ENCODE assay signal across 8 cellular contexts in genomic region chr20:33994624-33994913, GRCh38. TPM values are rescaled to one million over a fixed set of nuclear protein-coding genes. Genes with fewer than 3 reads are reported as not detected.
DNase-seq lines count a peak whose midpoint lies in the region; ATAC-seq lines count a peak whose summit lies in the region.

No MANE protein-coding gene starts in this region.

- H3K4me1 ChIP-seq in iPS-18a (ENCODE audit: control insufficient read depth, low read depth, low read length): peaks cover 18% of the 10 kb centered on the region

- H3K4me3 Mint-ChIP-seq in activated T-helper 17 cell treated with anti-CD3 and anti-CD28 coated beads, Interleukin-2, amount 50 U/mL, for 72 hours: peak overlapping the region; percentile 97
- peak overlapping the region; percentile 82 for H3K4me3 Mint-ChIP-seq in stimulated activated effector memory CD8-positive, alpha-beta T cell treated with anti-CD3 and anti-CD28 coated beads, Interleukin-12 subunit alpha, Interleukin-12 subunit beta, amount 100 ng/mL, for 72 hours

- no peak for ATAC-seq in activated T-helper 17 cell treated with anti-CD3 and anti-CD28 coated beads, Interleukin-2, amount 50 U/mL, for 72 hours (replicated peaks)
- ATAC-seq in stimulated activated effector memory CD8-positive, alpha-beta T cell treated with anti-CD3 and anti-CD28 coated beads, Interleukin-12 subunit alpha, Interleukin-12 subunit beta, amount 100 ng/mL, for 72 hours: no peak
- no peak for ATAC-seq in GM18517 (IDR thresholded peaks at IDR 0.05; ENCODE audit: unreplicated experiment)
- ATAC-seq in GM21390 (IDR thresholded peaks at IDR 0.05; ENCODE audit: unreplicated experiment): no peak

- peak overlapping the region; percentile 88 for H3K9ac ChIP-seq in iPS-18a (ENCODE audit: low read length)

- no peaks in the 10 kb centered on the region for H3K36me3 ChIP-seq in iPS-18a (ENCODE audit: control insufficient read depth, low read depth, low read length)

- H3K36me3 Mint-ChIP-seq in activated T-helper 17 cell treated with anti-CD3 and anti-CD28 coated beads, Interleukin-2, amount 50 U/mL, for 72 hours (ENCODE audit: low read depth): peaks cover 28% of the 10 kb centered on the region
- peaks cover 40% of the 10 kb centered on the region for H3K36me3 Mint-ChIP-seq in stimulated activated effector memory CD8-positive, alpha-beta T cell treated with anti-CD3 and anti-CD28 coated beads, Interleukin-12 subunit alpha, Interleukin-12 subunit beta, amount 100 ng/mL, for 72 hours

- peak overlapping the region; percentile 88 for H3K4me3 ChIP-seq in iPS-18a (ENCODE audit: low read length)

- peak; percentile 23 for DNase-seq in HS-27A (ENCODE audit: low read depth)
- DNase-seq in stimulated activated effector memory CD8-positive, alpha-beta T cell treated with anti-CD3 and anti-CD28 coated beads, Interleukin-12 subunit alpha, Interleukin-12 subunit beta, amount 100 ng/mL, for 72 hours (ENCODE audit: low spot score in 2 of 2): no peak
- no peak for DNase-seq in NCI-H1105 treated with DMSO at 0.1 percent for 48 hours (lab: John Stamatoyannopoulos, UW)
- no peak for DNase-seq in activated effector memory CD4-positive, alpha-beta T cell treated with Interleukin-2 at 50 U/mL for 16 hours

- H3K27me3 ChIP-seq in iPS-18a (ENCODE audit: control insufficient read depth, insufficient read depth, low read length): no peaks in the 10 kb centered on the region

- no peaks in the 10 kb centered on the region for H3K9me3 ChIP-seq in iPS-18a (ENCODE audit: control insufficient read depth, low read depth, low read length)

- peak overlapping the region; percentile 95 for H3K27ac Mint-ChIP-seq in activated T-helper 17 cell treated with anti-CD3 and anti-CD28 coated beads, Interleukin-2, amount 50 U/mL, for 72 hours
- peak overlapping the region; percentile 99 for H3K27ac Mint-ChIP-seq in stimulated activated effector memory CD8-positive, alpha-beta T cell treated with anti-CD3 and anti-CD28 coated beads, Interleukin-12 subunit alpha, Interleukin-12 subunit beta, amount 100 ng/mL, for 72 hours

- H3K4me1 Mint-ChIP-seq in activated T-helper 17 cell treated with anti-CD3 and anti-CD28 coated beads, Interleukin-2, amount 50 U/mL, for 72 hours: peaks cover 56% of the 10 kb centered on the region
- H3K4me1 Mint-ChIP-seq in stimulated activated effector memory CD8-positive, alpha-beta T cell treated with anti-CD3 and anti-CD28 coated beads, Interleukin-12 subunit alpha, Interleukin-12 subunit beta, amount 100 ng/mL, for 72 hours: peaks cover 77% of the 10 kb centered on the region

- no peaks in the 10 kb centered on the region for H3K9me3 Mint-ChIP-seq in activated T-helper 17 cell treated with anti-CD3 and anti-CD28 coated beads, Interleukin-2, amount 50 U/mL, for 72 hours
- no peaks in the 10 kb centered on the region for H3K9me3 Mint-ChIP-seq in stimulated activated effector memory CD8-positive, alpha-beta T cell treated with anti-CD3 and anti-CD28 coated beads, Interleukin-12 subunit alpha, Interleukin-12 subunit beta, amount 100 ng/mL, for 72 hours

- H3K27ac ChIP-seq in iPS-18a (ENCODE audit: low read length): peak overlapping the region; percentile 26

- no peaks in the 10 kb centered on the region for H3K27me3 Mint-ChIP-seq in activated T-helper 17 cell treated with anti-CD3 and anti-CD28 coated beads, Interleukin-2, amount 50 U/mL, for 72 hours

RNA-seq across cellular contexts. Expression of gene RALY, which starts 0.9 kb away (rescaled TPM):
- 100 to 1,000 TPM; 112 to 142 TPM for total RNA-seq in activated T-helper 17 cell treated with anti-CD3 and anti-CD28 coated beads, Interleukin-2, amount 50 U/mL, for 72 hours
